ENCODE assay signal across 9 cellular contexts in genomic region chr6:41092421-41093140, GRCh38. TPM values are rescaled to one million over a fixed set of nuclear protein-coding genes. Genes with fewer than 3 reads are reported as not detected.
A peak's percentile ranks its signal among the peaks of the same experiment; 100 is the strongest.
DNase-seq lines count a peak whose midpoint lies in the region; ATAC-seq, FAIRE-seq and TF ChIP-seq lines count a peak whose summit lies in the region.
"Had no signal": no experiment of that assay in that cellular context is flagged by ENCODE, and none has a peak within 500 bp of the region (broad histone marks: within the 10 kb centered on the region; RNA-seq: fewer than 3 reads in every experiment).

No MANE protein-coding gene starts in this region.

- TF ChIP-seq EP300 in K562 (IDR thresholded peaks at IDR 0.05; ENCODE audit: low read length), result no peak

- H3K4me2 ChIP-seq in MM.1S (ENCODE audit: low read depth, low read length), result no peak overlapping the region
- H3K4me2 ChIP-seq in K562 (ENCODE audit: insufficient read depth, low read length), result no peak overlapping the region

- TF ChIP-seq POLR2A in K562 (conservative IDR thresholded peaks at IDR 0.05), result no peak

- H3K9me3 ChIP-seq in MM.1S (replicated peaks; ENCODE audit: insufficient read depth, low read length) (no peaks in the 10 kb centered on the region), K562 (replicated peaks; ENCODE audit: control insufficient read depth, insufficient read depth, low read depth, low read length) (no peaks in the 10 kb centered on the region), psoas muscle (no peaks in the 10 kb centered on the region)
- H3K9me3 ChIP-seq: right lobe of liver had no signal

- no peaks in the 10 kb centered on the region for H3K9me2 ChIP-seq in MM.1S (replicated peaks; ENCODE audit: insufficient read depth, low read length)

- H3K36me3 ChIP-seq in MM.1S (replicated peaks; ENCODE audit: insufficient read depth, low read length) (peaks cover 17% of the 10 kb centered on the region), K562 (ENCODE audit: control insufficient read depth, insufficient read depth, low read length) (peaks cover 90% of the 10 kb centered on the region), psoas muscle (ENCODE audit: insufficient read depth in 1 of 2, low read depth in 1 of 2) (peaks cover 30 to 93% of the 10 kb centered on the region in 2 donors)

- TF ChIP-seq CTCF in MM.1S (IDR thresholded peaks at IDR 0.05; ENCODE audit: low read length) (peak; percentile 33), K562 (IDR thresholded peaks at IDR 0.05 in 2 of 3, conservative IDR thresholded peaks at IDR 0.05 in 1 of 3; ENCODE audit: insufficient read depth in 2 of 3, low read depth in 1 of 3, low read length in 3 of 3) (peak; percentile 4 to 48 (median 32); a peak in 2 of 6 replicates), psoas muscle (IDR thresholded peaks at IDR 0.05) (peak; percentile 28)

- BruUV-seq in K562 (replicated peaks; lab: Mats Ljungman, UMichigan), result no TSS peak

- no peaks in the 10 kb centered on the region for H3F3A ChIP-seq in MM.1S (ENCODE audit: insufficient read depth, low read length)

- H3K79me2 ChIP-seq in MM.1S (ENCODE audit: low read length) (0 out of 2 replicates have a peak, but pooled peaks cover 3% of the 10 kb centered on the region), K562 (ENCODE audit: control insufficient read depth, insufficient read depth, low read length) (no peaks in the 10 kb centered on the region)

- H3K27me3 ChIP-seq in MM.1S (replicated peaks; ENCODE audit: insufficient read depth, low read length), result no peaks in the 10 kb centered on the region
- H3K27me3 ChIP-seq in K562 (ENCODE audit: control insufficient read depth in 2 of 2, insufficient read depth in 2 of 2, low read length in 2 of 2), result no peaks in the 10 kb centered on the region
- no peaks in the 10 kb centered on the region for H3K27me3 ChIP-seq in psoas muscle (ENCODE audit: insufficient read depth in 3 of 3, low read length in 2 of 3)
- H3K27me3 ChIP-seq: right lobe of liver had no signal

- H3K4me3 ChIP-seq in MM.1S (ENCODE audit: low read length) (no peak overlapping the region), K562 (no peak overlapping the region), psoas muscle (no peak overlapping the region)
- H3K4me3 ChIP-seq: right lobe of liver had no signal

- FAIRE-seq in K562 (lab: Jason Lieb, UNC), result peak; percentile 56

- H3K27ac ChIP-seq in MM.1S (ENCODE audit: low read length) (no peak overlapping the region), K562 (ENCODE audit: extremely low read depth, low read depth, low read length) (no peak overlapping the region), psoas muscle (no peak overlapping the region)
- H3K27ac ChIP-seq: right lobe of liver had no signal

- TF ChIP-seq RAD21 in K562 (CRISPR knock-in tag; conservative IDR thresholded peaks at IDR 0.05 in 1 of 2, IDR thresholded peaks at IDR 0.05 in 1 of 2), result peak; percentile 44 to 49; a peak in 3 of 4 replicates

- DNase-seq in SHP77 (lab: John Stamatoyannopoulos, UW) (peak; percentile 6 to 8), SHP77 treated with DMSO at 0.1 percent for 48 hours (lab: John Stamatoyannopoulos, UW) (no peak), MM.1S (peak; percentile 31), K562 (ENCODE audit: extremely low read depth in 1 of 4, low spot score in 3 of 4) (peak in 3 of 4 experiments; percentile 20 to 27 (median 23)), psoas muscle (no peak), NCI-H187 (lab: John Stamatoyannopoulos, UW) (no peak), medulla oblongata (ENCODE audit: extremely low spot score) (no peak)
- DNase-seq: right lobe of liver had no signal

- H2AFZ ChIP-seq in MM.1S (ENCODE audit: low read length) (no peak overlapping the region), K562 (ENCODE audit: low read depth, low read length) (no peak overlapping the region)

- 93% methylated on average over 4 of the region's 4 CpGs for WGBS in K562 (ENCODE audit: insufficient coverage, low coverage, missing lambda C conversion rate)
- WGBS in psoas muscle, 3 donors, result 93 to 96% (median 95%) methylated on average over 4 of the region's 4 CpGs

- POLR2A ChIA-PET in K562 (lab: Yijun Ruan, JAX), result interaction anchor here (1.0 to 1.8 kb wide), 2 partner anchors 11 to 18 kb away, joined by 4 to 5 read pairs; no protein-coding TSS in a partner anchor

- CTCF ChIA-PET in K562 (lab: Yijun Ruan, JAX; ENCODE audit: low intra/inter-chr PET ratio), result no interaction called here

- H4K20me1 ChIP-seq in MM.1S (ENCODE audit: insufficient read depth, low read length) (no peaks in the 10 kb centered on the region), K562 (replicated peaks; ENCODE audit: control insufficient read depth, insufficient read depth, low read length) (no peaks in the 10 kb centered on the region)

- H3K4me1 ChIP-seq in MM.1S (ENCODE audit: low read length) (no peaks in the 10 kb centered on the region), K562 (replicated peaks in 1 of 2; ENCODE audit: control insufficient read depth in 2 of 2, insufficient read depth in 2 of 2, low read length in 2 of 2) (no peaks in the 10 kb centered on the region), psoas muscle (peaks cover 3% of the 10 kb centered on the region)

- in situ Hi-C loops in K562 (cut with MboI), result no loop called here

- H3K9me1 ChIP-seq in K562 (ENCODE audit: control insufficient read depth, insufficient read depth, low read length), result no peaks in the 10 kb centered on the region

- H3K9ac ChIP-seq in MM.1S (ENCODE audit: low read length) (no peak overlapping the region), K562 (ENCODE audit: insufficient read depth in 1 of 2, low read depth in 2 of 2, low read length in 2 of 2) (no peak overlapping the region)

- peak; percentile 73 for ATAC-seq in K562
- peak in 2 of 4 donors; percentile 55 to 69 for ATAC-seq in psoas muscle
- no peak for ATAC-seq in GM21423 (IDR thresholded peaks at IDR 0.05; ENCODE audit: unreplicated experiment)

- intact Hi-C loops in K562 (cut with micrococcal nuclease) (loop anchor here (1.0 to 5.0 kb wide), 2 partner anchors 90 to 226 kb away; no protein-coding TSS in a partner anchor), psoas muscle (cut with DNase I) (no loop called here)

RNA-seq across cellular contexts. Expression of gene NFYA, which starts 19.8 kb away (rescaled TPM):
- 14.4 and 20.1 TPM in 2 replicates for total RNA-seq in K562 (2011; cell fraction: chromatin; rRNA removed; ENCODE audit: low replicate concordance)
- 8.7 and 9.7 TPM in 2 replicates for total RNA-seq in K562 (2011; cell fraction: nucleolus; rRNA removed)
- 11.2 and 12.9 TPM in 2 replicates for total RNA-seq in K562 (2011; cell fraction: nucleoplasm; rRNA removed)
- total RNA-seq in K562 (2014; rRNA removed), result 18.6 and 23.8 TPM in 2 replicates
- total RNA-seq in K562 (2014; rRNA removed; fragmentation: Illumina TruSeq; extraction: Trizol), result 19.2 and 20.4 TPM in 2 replicates
- 24.4 and 26.6 TPM in 2 replicates for total RNA-seq in K562 (2015; rRNA removed; fragmentation: Illumina TruSeq; extraction: Trizol)
- total RNA-seq in K562 (2021), result 24.3 and 27.4 TPM in 2 replicates
- 21.8 and 25.1 TPM in 2 replicates for polyA plus RNA-seq in K562 (2011; rRNA removed)
- 24.0 and 24.5 TPM in 2 replicates for polyA plus RNA-seq in K562 (2011; cell fraction: cytosol; rRNA removed)
- polyA plus RNA-seq in K562 (2011; cell fraction: nucleus; rRNA removed), result 31.2 and 32.0 TPM in 2 replicates
- 18.8 and 30.1 TPM in 2 replicates for polyA plus RNA-seq in K562 (2012)
- polyA plus RNA-seq in K562 (2014; fragmentation: Illumina TruSeq; extraction: Trizol), result 31.2 and 37.1 TPM in 2 replicates
- 10 to 100 TPM in 1 of 2 experiments, 1 to 10 TPM in 1; 7.3 to 10.1 TPM for polyA plus RNA-seq in K562 (2014; fragmentation: Nextera tagmentation; extraction: Ambion mirVana)
- 21.9 and 22.7 TPM in 2 replicates for polyA plus RNA-seq in K562 (2014; rRNA removed)
- polyA minus RNA-seq in K562 (2011; rRNA and poly(A)+ RNA removed), result 51.8 and 65.3 TPM in 2 replicates
- 24.0 and 33.8 TPM in 2 replicates for polyA minus RNA-seq in K562 (2011; cell fraction: cytosol; rRNA and poly(A)+ RNA removed)
- polyA minus RNA-seq in K562 (2011; cell fraction: nucleus; rRNA and poly(A)+ RNA removed), result 11.7 and 20.1 TPM in 2 replicates
- total RNA-seq in psoas muscle, result 10 to 100 TPM; 11.8 to 14.1 (median 13.0) TPM
- 10 to 100 TPM in 2 of 3 donors, 1 to 10 TPM in 1; 2.7 to 14.2 (median 10.4) TPM for polyA plus RNA-seq in psoas muscle

RNA-seq across cellular contexts. Expression of gene OARD1, which starts 20.4 kb away (rescaled TPM):
- total RNA-seq in K562 (2011; cell fraction: chromatin; rRNA removed; ENCODE audit: low replicate concordance), result 23.6 and 48.3 TPM in 2 replicates
- total RNA-seq in K562 (2011; cell fraction: nucleolus; rRNA removed), result 21.2 and 21.8 TPM in 2 replicates
- 38.5 and 60.6 TPM in 2 replicates for total RNA-seq in K562 (2011; cell fraction: nucleoplasm; rRNA removed)
- total RNA-seq in K562 (2014; rRNA removed) (32.7 and 49.3 TPM in 2 replicates), K562 (2014; rRNA removed; fragmentation: Illumina TruSeq; extraction: Trizol) (61.1 and 63.2 TPM in 2 replicates), K562 (2015; rRNA removed; fragmentation: Illumina TruSeq; extraction: Trizol) (56.2 and 60.8 TPM in 2 replicates), K562 (2021) (43.4 and 47.1 TPM in 2 replicates), psoas muscle (10 to 100 TPM; 13.5 to 23.4 (median 16.6) TPM)
- polyA plus RNA-seq in K562 (2011; rRNA removed) (38.4 and 45.7 TPM in 2 replicates), K562 (2014; fragmentation: Illumina TruSeq; extraction: Trizol) (63.2 and 65.8 TPM in 2 replicates), K562 (2014; fragmentation: Nextera tagmentation; extraction: Ambion mirVana) (10 to 100 TPM; 79.6 to 88.3 TPM), K562 (2014; rRNA removed) (70.3 and 71.6 TPM in 2 replicates), psoas muscle (10 to 100 TPM; 24.6 to 74.6 (median 52.3) TPM)
- 9.3 and 22.8 TPM in 2 replicates for polyA plus RNA-seq in K562 (2011; cell fraction: cytosol; rRNA removed)
- polyA plus RNA-seq in K562 (2011; cell fraction: nucleus; rRNA removed), result 22.4 and 26.7 TPM in 2 replicates
- 51.9 and 66.7 TPM in 2 replicates for polyA plus RNA-seq in K562 (2012)
- 35.1 and 49.4 TPM in 2 replicates for polyA minus RNA-seq in K562 (2011; rRNA and poly(A)+ RNA removed)
- 7.8 and 10.4 TPM in 2 replicates for polyA minus RNA-seq in K562 (2011; cell fraction: cytosol; rRNA and poly(A)+ RNA removed)
- polyA minus RNA-seq in K562 (2011; cell fraction: nucleus; rRNA and poly(A)+ RNA removed), result 35.0 and 66.5 TPM in 2 replicates

RNA-seq across cellular contexts. Expression of gene APOBEC2, which starts 39.6 kb away (rescaled TPM):
- total RNA-seq in K562 (2011; cell fraction: chromatin; rRNA removed; ENCODE audit: low replicate concordance), result not detected in 2 replicates
- not detected in 2 replicates for total RNA-seq in K562 (2011; cell fraction: nucleolus; rRNA removed)
- total RNA-seq in K562 (2011; cell fraction: nucleoplasm; rRNA removed), result not detected in 2 replicates
- total RNA-seq in K562 (2014; rRNA removed) (not detected in 2 replicates), K562 (2014; rRNA removed; fragmentation: Illumina TruSeq; extraction: Trizol) (not detected in 2 replicates), K562 (2015; rRNA removed; fragmentation: Illumina TruSeq; extraction: Trizol) (not detected in 2 replicates), K562 (2021) (not detected in 2 replicates), psoas muscle (100 to 1,000 TPM; 135 to 511 (median 272) TPM)
- polyA plus RNA-seq in K562 (2011; rRNA removed) (not detected in 2 replicates), K562 (2014; fragmentation: Illumina TruSeq; extraction: Trizol) (not detected in 2 replicates), K562 (2014; fragmentation: Nextera tagmentation; extraction: Ambion mirVana) (1 to 10 TPM in 1 of 2 experiments, under 1 TPM in 1; 0.25 to 1.6 TPM), K562 (2014; rRNA removed) (not detected in 2 replicates), psoas muscle (100 to 1,000 TPM in 1 of 3 donors, 10 to 100 TPM in 2; 16.4 to 141 (median 80.7) TPM)
- not detected in 2 replicates for polyA plus RNA-seq in K562 (2011; cell fraction: cytosol; rRNA removed)
- not detected in 2 replicates for polyA plus RNA-seq in K562 (2011; cell fraction: nucleus; rRNA removed)
- polyA plus RNA-seq in K562 (2012), result 0.10 and 0.61 TPM in 2 replicates
- not detected in 2 replicates for polyA minus RNA-seq in K562 (2011; rRNA and poly(A)+ RNA removed)
- not detected in 2 replicates for polyA minus RNA-seq in K562 (2011; cell fraction: cytosol; rRNA and poly(A)+ RNA removed)
- polyA minus RNA-seq in K562 (2011; cell fraction: nucleus; rRNA and poly(A)+ RNA removed), result not detected in 2 replicates
- total RNA-seq: right lobe of liver had no signal

RNA-seq across cellular contexts. Expression of gene TSPO2, which starts 50.3 kb away (rescaled TPM):
- total RNA-seq in K562 (2011; cell fraction: chromatin; rRNA removed; ENCODE audit: low replicate concordance), result not detected in 2 replicates
- total RNA-seq in K562 (2011; cell fraction: nucleolus; rRNA removed), result not detected in 2 replicates
- not detected in 2 replicates for total RNA-seq in K562 (2011; cell fraction: nucleoplasm; rRNA removed)
- not detected in 2 replicates for total RNA-seq in K562 (2014; rRNA removed)
- total RNA-seq in K562 (2014; rRNA removed; fragmentation: Illumina TruSeq; extraction: Trizol), result not detected in 2 replicates
- total RNA-seq in K562 (2015; rRNA removed; fragmentation: Illumina TruSeq; extraction: Trizol), result not detected in 2 replicates
- not detected in 2 replicates for total RNA-seq in K562 (2021)
- 0.12 TPM in 1 of 2 replicates, not detected in the other for polyA plus RNA-seq in K562 (2011; rRNA removed)
- polyA plus RNA-seq in K562 (2011; cell fraction: cytosol; rRNA removed), result not detected in 2 replicates
- polyA plus RNA-seq in K562 (2011; cell fraction: nucleus; rRNA removed), result not detected in 2 replicates
- polyA plus RNA-seq in K562 (2012), result 0.19 TPM in 1 of 2 replicates, not detected in the other
- polyA plus RNA-seq in K562 (2014; fragmentation: Illumina TruSeq; extraction: Trizol), result not detected in 2 replicates
- polyA plus RNA-seq in K562 (2014; fragmentation: Nextera tagmentation; extraction: Ambion mirVana), result not detected
- polyA plus RNA-seq in K562 (2014; rRNA removed), result not detected in 2 replicates
- not detected in 2 replicates for polyA minus RNA-seq in K562 (2011; rRNA and poly(A)+ RNA removed)
- polyA minus RNA-seq in K562 (2011; cell fraction: cytosol; rRNA and poly(A)+ RNA removed), result not detected in 2 replicates
- polyA minus RNA-seq in K562 (2011; cell fraction: nucleus; rRNA and poly(A)+ RNA removed), result not detected in 2 replicates
- under 1 TPM in 1 of 4 donors, not detected in 3; 0.27 TPM for total RNA-seq in psoas muscle
- not detected for polyA plus RNA-seq in psoas muscle

RNA-seq across cellular contexts. Expression of gene UNC5CL, which starts 53.6 kb away (rescaled TPM):
- 2.7 and 3.1 TPM in 2 replicates for total RNA-seq in K562 (2011; cell fraction: chromatin; rRNA removed; ENCODE audit: low replicate concordance)
- 1.6 and 2.0 TPM in 2 replicates for total RNA-seq in K562 (2011; cell fraction: nucleolus; rRNA removed)
- total RNA-seq in K562 (2011; cell fraction: nucleoplasm; rRNA removed), result 2.5 and 3.7 TPM in 2 replicates
- total RNA-seq in K562 (2014; rRNA removed) (0.33 and 0.95 TPM in 2 replicates), K562 (2014; rRNA removed; fragmentation: Illumina TruSeq; extraction: Trizol) (0.35 and 0.40 TPM in 2 replicates), K562 (2015; rRNA removed; fragmentation: Illumina TruSeq; extraction: Trizol) (0.33 and 0.53 TPM in 2 replicates), K562 (2021) (0.64 and 0.78 TPM in 2 replicates), psoas muscle (under 1 TPM; 0.14 to 0.43 (median 0.28) TPM)
- polyA plus RNA-seq in K562 (2011; rRNA removed) (0.82 and 1.7 TPM in 2 replicates), K562 (2014; fragmentation: Illumina TruSeq; extraction: Trizol) (0.59 and 0.80 TPM in 2 replicates), K562 (2014; fragmentation: Nextera tagmentation; extraction: Ambion mirVana) (under 1 TPM in 1 of 2 experiments, not detected in 1; 0.07 TPM), K562 (2014; rRNA removed) (1.8 TPM in 2 replicates), psoas muscle (under 1 TPM; 0.18 to 0.90 (median 0.33) TPM)
- polyA plus RNA-seq in K562 (2011; cell fraction: cytosol; rRNA removed), result 0.72 and 1.2 TPM in 2 replicates
- polyA plus RNA-seq in K562 (2011; cell fraction: nucleus; rRNA removed), result 7.8 and 9.9 TPM in 2 replicates
- polyA plus RNA-seq in K562 (2012), result 0.70 and 2.4 TPM in 2 replicates
- 0.21 and 0.39 TPM in 2 replicates for polyA minus RNA-seq in K562 (2011; rRNA and poly(A)+ RNA removed)
- polyA minus RNA-seq in K562 (2011; cell fraction: cytosol; rRNA and poly(A)+ RNA removed), result not detected in 2 replicates
- 1.5 and 2.4 TPM in 2 replicates for polyA minus RNA-seq in K562 (2011; cell fraction: nucleus; rRNA and poly(A)+ RNA removed)

Comparison
In these comparisons a context has a peak if more than half of its experiments do, and no peak if none do; other contexts are left out.
1. DNase-seq: peak in SHP77 (2 of 2), MM.1S (single experiment) and K562 (3 of 4); none in SHP77 treated with DMSO at 0.1 percent for 48 hours (single experiment), psoas muscle (0 of 2), NCI-H187 (0 of 2) and medulla oblongata (single experiment).
2. RNA of gene APOBEC2, which starts 39.6 kb away (total RNA-seq): 135 to 511 TPM in psoas muscle; not detected in K562; every median in the first group is over 100 times any median in the second.
3. Peak in every context shown above with its lines, with median percentiles within 50 percentile points of each other: CTCF ChIP-seq.